In the genomic region with DNA sequence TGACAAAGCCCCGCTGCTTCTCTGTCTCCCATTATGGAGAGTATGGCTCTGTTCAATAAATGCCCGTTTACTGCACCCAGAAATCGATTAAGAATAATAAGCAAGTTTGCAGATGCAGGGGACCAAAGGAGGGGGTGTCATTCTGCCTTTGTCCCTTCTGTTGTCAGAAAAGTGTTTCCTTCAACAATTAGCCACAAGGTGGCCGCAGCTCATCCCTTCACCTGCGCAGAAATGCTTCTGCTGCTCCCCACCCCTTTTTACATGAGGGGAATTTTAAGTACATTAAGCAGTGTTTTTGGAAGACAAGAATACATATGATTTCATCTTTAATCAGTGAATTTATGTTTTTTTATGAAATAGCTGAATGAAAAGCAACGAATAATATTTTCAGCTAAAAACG, we compare ENCODE assay signal across 1 cellular context.
TF ChIP-seq lines count a peak whose summit lies in the region.

No MANE protein-coding gene starts in this region.

TF ChIP-seq in HepG2, 621 proteins besides CTCF, POLR2A, EP300 and RAD21 (continued from another document):
- TF ChIP-seq TSC22D2 (CRISPR knock-in tag; IDR thresholded peaks at IDR 0.05; ENCODE audit: borderline replicate concordance) (no peak), FOXA1 (IDR thresholded peaks at IDR 0.05) (no peak), FOXA1 (CRISPR knock-in tag; IDR thresholded peaks at IDR 0.05) (no peak), FIP1L1 (IDR thresholded peaks at IDR 0.05; ENCODE audit: borderline replicate concordance, insufficient read depth, low read depth, low read length) (no peak), GRHL1 (CRISPR knock-in tag; conservative IDR thresholded peaks at IDR 0.05) (no peak), KDM5B (CRISPR knock-in tag; IDR thresholded peaks at IDR 0.05; ENCODE audit: borderline replicate concordance) (no peak), RERE (CRISPR knock-in tag; IDR thresholded peaks at IDR 0.05; ENCODE audit: low read depth) (no peak), SRSF1 (optimal IDR thresholded peaks at IDR 0.05; ENCODE audit: low read depth, low read length) (no peak), ZNF580 (CRISPR knock-in tag; IDR thresholded peaks at IDR 0.05; ENCODE audit: borderline replicate concordance, low read depth) (no peak), PRDM15 (CRISPR knock-in tag; IDR thresholded peaks at IDR 0.05) (no peak), RNF2 (conservative IDR thresholded peaks at IDR 0.05; ENCODE audit: low read depth) (no peak)
- TF ChIP-seq, protein P1, sequence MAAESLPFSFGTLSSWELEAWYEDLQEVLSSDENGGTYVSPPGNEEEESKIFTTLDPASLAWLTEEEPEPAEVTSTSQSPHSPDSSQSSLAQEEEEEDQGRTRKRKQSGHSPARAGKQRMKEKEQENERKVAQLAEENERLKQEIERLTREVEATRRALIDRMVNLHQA (CRISPR knock-in tag; IDR thresholded peaks at IDR 0.05), result no peak
- TF ChIP-seq, protein P2, sequence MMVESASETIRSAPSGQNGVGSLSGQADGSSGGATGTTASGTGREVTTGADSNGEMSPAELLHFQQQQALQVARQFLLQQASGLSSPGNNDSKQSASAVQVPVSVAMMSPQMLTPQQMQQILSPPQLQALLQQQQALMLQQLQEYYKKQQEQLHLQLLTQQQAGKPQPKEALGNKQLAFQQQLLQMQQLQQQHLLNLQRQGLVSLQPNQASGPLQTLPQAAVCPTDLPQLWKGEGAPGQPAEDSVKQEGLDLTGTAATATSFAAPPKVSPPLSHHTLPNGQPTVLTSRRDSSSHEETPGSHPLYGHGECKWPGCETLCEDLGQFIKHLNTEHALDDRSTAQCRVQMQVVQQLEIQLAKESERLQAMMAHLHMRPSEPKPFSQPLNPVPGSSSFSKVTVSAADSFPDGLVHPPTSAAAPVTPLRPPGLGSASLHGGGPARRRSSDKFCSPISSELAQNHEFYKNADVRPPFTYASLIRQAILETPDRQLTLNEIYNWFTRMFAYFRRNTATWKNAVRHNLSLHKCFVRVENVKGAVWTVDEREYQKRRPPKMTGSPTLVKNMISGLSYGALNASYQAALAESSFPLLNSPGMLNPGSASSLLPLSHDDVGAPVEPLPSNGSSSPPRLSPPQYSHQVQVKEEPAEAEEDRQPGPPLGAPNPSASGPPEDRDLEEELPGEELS (CRISPR knock-in tag; IDR thresholded peaks at IDR 0.05), result no peak
- TF ChIP-seq, protein P3, sequence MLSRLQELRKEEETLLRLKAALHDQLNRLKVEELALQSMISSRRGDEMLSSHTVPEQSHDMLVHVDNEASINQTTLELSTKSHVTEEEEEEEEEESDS (CRISPR knock-in tag; IDR thresholded peaks at IDR 0.05; ENCODE audit: borderline replicate concordance), result no peak
- TF ChIP-seq, protein P4, sequence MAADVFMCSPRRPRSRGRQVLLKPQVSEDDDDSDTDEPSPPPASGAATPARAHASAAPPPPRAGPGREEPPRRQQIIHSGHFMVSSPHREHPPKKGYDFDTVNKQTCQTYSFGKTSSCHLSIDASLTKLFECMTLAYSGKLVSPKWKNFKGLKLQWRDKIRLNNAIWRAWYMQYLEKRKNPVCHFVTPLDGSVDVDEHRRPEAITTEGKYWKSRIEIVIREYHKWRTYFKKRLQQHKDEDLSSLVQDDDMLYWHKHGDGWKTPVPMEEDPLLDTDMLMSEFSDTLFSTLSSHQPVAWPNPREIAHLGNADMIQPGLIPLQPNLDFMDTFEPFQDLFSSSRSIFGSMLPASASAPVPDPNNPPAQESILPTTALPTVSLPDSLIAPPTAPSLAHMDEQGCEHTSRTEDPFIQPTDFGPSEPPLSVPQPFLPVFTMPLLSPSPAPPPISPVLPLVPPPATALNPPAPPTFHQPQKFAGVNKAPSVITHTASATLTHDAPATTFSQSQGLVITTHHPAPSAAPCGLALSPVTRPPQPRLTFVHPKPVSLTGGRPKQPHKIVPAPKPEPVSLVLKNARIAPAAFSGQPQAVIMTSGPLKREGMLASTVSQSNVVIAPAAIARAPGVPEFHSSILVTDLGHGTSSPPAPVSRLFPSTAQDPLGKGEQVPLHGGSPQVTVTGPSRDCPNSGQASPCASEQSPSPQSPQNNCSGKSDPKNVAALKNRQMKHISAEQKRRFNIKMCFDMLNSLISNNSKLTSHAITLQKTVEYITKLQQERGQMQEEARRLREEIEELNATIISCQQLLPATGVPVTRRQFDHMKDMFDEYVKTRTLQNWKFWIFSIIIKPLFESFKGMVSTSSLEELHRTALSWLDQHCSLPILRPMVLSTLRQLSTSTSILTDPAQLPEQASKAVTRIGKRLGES (CRISPR knock-in tag; IDR thresholded peaks at IDR 0.05; ENCODE audit: borderline replicate concordance), result no peak
